In the genomic region with DNA sequence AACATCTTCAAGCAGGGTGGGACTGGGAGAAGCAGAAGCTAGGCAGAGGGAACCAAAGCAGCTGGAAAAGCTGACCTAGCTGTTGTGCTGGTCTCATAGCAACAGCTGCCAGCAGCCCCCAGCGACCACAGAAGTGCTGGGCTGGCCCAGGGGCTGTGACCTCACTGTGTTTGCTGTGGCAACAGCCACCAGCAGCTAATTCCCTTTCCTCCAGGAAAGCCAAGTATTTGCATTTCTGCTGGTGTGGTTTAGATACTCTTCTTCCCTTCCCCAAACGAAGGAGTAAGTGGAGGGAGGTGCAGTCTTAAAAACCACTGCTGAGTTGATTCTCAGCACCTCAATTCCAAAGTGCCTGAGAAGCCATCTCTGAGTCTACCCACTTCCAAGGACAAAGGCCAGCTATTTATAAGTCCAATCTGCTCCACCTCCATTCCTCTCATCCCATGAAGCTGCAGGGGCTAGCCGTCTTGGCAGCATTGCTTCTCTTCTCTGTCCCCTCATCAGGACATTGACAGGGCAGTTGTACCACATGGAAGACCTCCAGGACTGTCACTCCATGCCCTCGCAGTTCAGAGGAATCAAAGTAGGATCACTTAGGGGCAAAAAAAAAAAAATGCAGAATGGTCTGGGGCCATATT, we compare ENCODE assay signal across 8 cellular contexts. TPM values are rescaled to one million over a fixed set of nuclear protein-coding genes. Genes with fewer than 3 reads are reported as not detected.
DNase-seq lines count a peak whose midpoint lies in the region; ATAC-seq and TF ChIP-seq lines count a peak whose summit lies in the region.

No MANE protein-coding gene starts in this region.

- no peaks in the 10 kb centered on the region for H3K27me3 Mint-ChIP-seq in Caco-2 (ENCODE audit: insufficient read depth, unreplicated experiment)
- no peaks in the 10 kb centered on the region for H3K27me3 Mint-ChIP-seq in activated CD8-positive, alpha-beta T cell treated with anti-CD3 and anti-CD28 coated beads for 36 hours

- H4K8ac ChIP-seq in trophoblast cell (ENCODE audit: low read depth, low read length), result no peak overlapping the region

- no peak overlapping the region for H4K91ac ChIP-seq in trophoblast cell (ENCODE audit: low read depth, low read length)

- no peak overlapping the region for H3K14ac ChIP-seq in trophoblast cell (ENCODE audit: low read length)

- H2BK5ac ChIP-seq in trophoblast cell (ENCODE audit: low read depth, low read length, poor library complexity), result no peak overlapping the region

- CTCF ChIA-PET in Caco-2 (lab: Charles Lee), result interaction anchor here (0.6 kb wide), 2 partner anchors 34 to 230 kb away, joined by 3 read pairs; partner anchors contain the start of gene HNRNPUL1
- CTCF ChIA-PET in activated CD8-positive, alpha-beta T cell treated with anti-CD3 and anti-CD28 coated beads for 36 hours (lab: Charles Lee), result interaction anchor here (2.6 kb wide), 1 partner anchor 9 kb away, joined by 18 read pairs; no protein-coding TSS in a partner anchor

- H2BK12ac ChIP-seq in trophoblast cell (ENCODE audit: low read length), result no peak overlapping the region

- H3K9me3 ChIP-seq in Caco-2 (no peaks in the 10 kb centered on the region), trophoblast cell (ENCODE audit: insufficient read depth, low read depth, low read length) (no peaks in the 10 kb centered on the region)

- H3K4ac ChIP-seq in trophoblast cell (ENCODE audit: low read depth, low read length), result no peak overlapping the region

- intact Hi-C loops in Caco-2 (cut with micrococcal nuclease; ENCODE audit: unreplicated experiment), result no loop called here
- intact Hi-C loops in activated CD8-positive, alpha-beta T cell treated with anti-CD3 and anti-CD28 coated beads for 36 hours (cut with micrococcal nuclease), result no loop called here

- no peaks in the 10 kb centered on the region for H3K79me1 ChIP-seq in trophoblast cell (ENCODE audit: low read length)

- no TSS peak for BruUV-seq in Caco-2 (replicated peaks; lab: Mats Ljungman, UMichigan)

- TF ChIP-seq CTCF in Caco-2 (IDR thresholded peaks at IDR 0.05; ENCODE audit: insufficient read depth in 1 of 2, low read depth in 1 of 2, low read length in 1 of 2, severe bottlenecking in 1 of 2, unreplicated experiment in 1 of 2) (no peak), foreskin fibroblast (IDR thresholded peaks at IDR 0.05; ENCODE audit: low read depth, low read length) (no peak)
- no peak for TF ChIP-seq CTCF in activated CD8-positive, alpha-beta T cell treated with anti-CD3 and anti-CD28 coated beads for 36 hours (IDR thresholded peaks at IDR 0.05)

- POLR2A ChIA-PET in Caco-2 (lab: Charles Lee), result interaction anchor here (0.9 kb wide), 1 partner anchor 21 kb away, joined by 3 read pairs; no protein-coding TSS in a partner anchor
- POLR2A ChIA-PET in activated CD8-positive, alpha-beta T cell treated with anti-CD3 and anti-CD28 coated beads for 36 hours (lab: Charles Lee), result interaction anchor here (1.0 to 14.9 kb wide), 4 partner anchors 11 to 52 kb away, joined by 3 to 179 read pairs (median 14); partner anchors contain the start of genes CCDC97 and HNRNPUL1

- no peak overlapping the region for H2AK5ac ChIP-seq in trophoblast cell (ENCODE audit: low read length)

- no CpG with 5 or more reads among the region's 4 CpGs for WGBS in trophoblast cell (ENCODE audit: extremely low coverage, insufficient coverage, insufficient read length)

- no peaks in the 10 kb centered on the region for H3K9me3 Mint-ChIP-seq in Caco-2 (ENCODE audit: unreplicated experiment)
- H3K9me3 Mint-ChIP-seq in activated CD8-positive, alpha-beta T cell treated with anti-CD3 and anti-CD28 coated beads for 36 hours, result no peaks in the 10 kb centered on the region

- H3K27me3 ChIP-seq in Caco-2 (replicated peaks; ENCODE audit: control insufficient read depth, insufficient read depth, low read length) (no peaks in the 10 kb centered on the region), trophoblast cell (ENCODE audit: insufficient read depth, low read length) (no peaks in the 10 kb centered on the region)

- H3K4me1 ChIP-seq in Caco-2, result peaks cover 13% of the 10 kb centered on the region
- H3K4me1 ChIP-seq in trophoblast cell (ENCODE audit: control insufficient read depth in 1 of 2, insufficient read depth in 2 of 2, low read length in 2 of 2), result no peaks in the 10 kb centered on the region

- H3K4me3 ChIP-seq in Caco-2 (ENCODE audit: low read depth, low read length), result no peak overlapping the region
- no peak overlapping the region for H3K4me3 ChIP-seq in foreskin fibroblast (ENCODE audit: low read depth in 1 of 2, low read length in 2 of 2)
- no peak overlapping the region for H3K4me3 ChIP-seq in trophoblast cell (ENCODE audit: low read depth, low read length)

- ATAC-seq in HG02763 (IDR thresholded peaks at IDR 0.05; ENCODE audit: unreplicated experiment) (peak; percentile 22), HG02870 (IDR thresholded peaks at IDR 0.05; ENCODE audit: unreplicated experiment) (no peak), HG02885 (IDR thresholded peaks at IDR 0.05; ENCODE audit: poor library complexity, unreplicated experiment) (no peak)
- ATAC-seq in activated CD8-positive, alpha-beta T cell treated with anti-CD3 and anti-CD28 coated beads for 36 hours, result no peak

- no peak overlapping the region for H3K4me2 ChIP-seq in trophoblast cell (ENCODE audit: low read length)

- H2AFZ ChIP-seq in trophoblast cell (ENCODE audit: insufficient read depth, low read length, poor library complexity), result no peak overlapping the region

- H2BK120ac ChIP-seq in trophoblast cell (ENCODE audit: insufficient read depth, low read length, poor library complexity), result no peak overlapping the region

- H3K27ac ChIP-seq in trophoblast cell (ENCODE audit: low read depth, low read length), result no peak overlapping the region

- H3K79me2 ChIP-seq in trophoblast cell (ENCODE audit: control insufficient read depth, insufficient read depth, low read length, poor library complexity), result no peaks in the 10 kb centered on the region

- peaks cover 99% of the 10 kb centered on the region for H3K36me3 Mint-ChIP-seq in Caco-2 (ENCODE audit: insufficient read depth, unreplicated experiment)
- H3K36me3 Mint-ChIP-seq in activated CD8-positive, alpha-beta T cell treated with anti-CD3 and anti-CD28 coated beads for 36 hours (ENCODE audit: low read depth), result peaks cover 81% of the 10 kb centered on the region

- DNase-seq in Caco-2 (no peak), foreskin fibroblast (peak; percentile 47 to 70), trophoblast cell (peak; percentile 98), kidney glomerular epithelial cell (lab: John Stamatoyannopoulos, UW) (no peak)
- DNase-seq in activated CD8-positive, alpha-beta T cell treated with anti-CD3 and anti-CD28 coated beads for 36 hours, result peak; percentile 33

- no peak overlapping the region for H4K12ac ChIP-seq in trophoblast cell (ENCODE audit: low read depth, low read length)

- H3K36me3 ChIP-seq in Caco-2 (ENCODE audit: control insufficient read depth, insufficient read depth, low read length), result peaks cover 16% of the 10 kb centered on the region
- peaks cover 69 to 92% of the 10 kb centered on the region in 2 experiments for H3K36me3 ChIP-seq in trophoblast cell (ENCODE audit: control insufficient read depth in 1 of 2, insufficient read depth in 2 of 2, low read length in 2 of 2)

- H3K27ac Mint-ChIP-seq in Caco-2 (ENCODE audit: unreplicated experiment), result peak overlapping the region; percentile 39
- peak overlapping the region; percentile 84 for H3K27ac Mint-ChIP-seq in activated CD8-positive, alpha-beta T cell treated with anti-CD3 and anti-CD28 coated beads for 36 hours

- H3K9ac ChIP-seq in trophoblast cell (ENCODE audit: low read length), result no peak overlapping the region

- H3K4me1 Mint-ChIP-seq in Caco-2 (ENCODE audit: low read depth, unreplicated experiment), result peaks cover 6% of the 10 kb centered on the region
- H3K4me1 Mint-ChIP-seq in activated CD8-positive, alpha-beta T cell treated with anti-CD3 and anti-CD28 coated beads for 36 hours (ENCODE audit: low read depth), result peaks cover 74% of the 10 kb centered on the region

- H3K23ac ChIP-seq in trophoblast cell (ENCODE audit: low read length), result no peak overlapping the region

- no peak overlapping the region for H3K18ac ChIP-seq in trophoblast cell (ENCODE audit: low read length)

- H3K4me3 Mint-ChIP-seq in Caco-2 (ENCODE audit: unreplicated experiment), result no peak overlapping the region
- no peak overlapping the region for H3K4me3 Mint-ChIP-seq in activated CD8-positive, alpha-beta T cell treated with anti-CD3 and anti-CD28 coated beads for 36 hours

RNA-seq across cellular contexts. Expression of gene CCDC97, which starts 11.5 kb away (rescaled TPM):
- total RNA-seq in Caco-2 (2022), result 47.1 and 47.8 TPM in 2 replicates
- total RNA-seq in activated CD8-positive, alpha-beta T cell treated with anti-CD3 and anti-CD28 coated beads for 36 hours, result 10 to 100 TPM; 15.9 to 20.4 TPM
- polyA plus RNA-seq in trophoblast cell (2013), result 24.7 and 26.3 TPM in 2 replicates

RNA-seq across cellular contexts. Expression of gene HNRNPUL1, which starts 34.3 kb away (rescaled TPM):
- total RNA-seq in Caco-2 (2022), result 322 and 324 TPM in 2 replicates
- 100 to 1,000 TPM; 257 to 259 TPM for total RNA-seq in activated CD8-positive, alpha-beta T cell treated with anti-CD3 and anti-CD28 coated beads for 36 hours
- 233 and 238 TPM in 2 replicates for polyA plus RNA-seq in trophoblast cell (2013)

RNA-seq across cellular contexts. Expression of gene TGFB1, which starts 55.3 kb away (rescaled TPM):
- total RNA-seq in Caco-2 (2022), result 15.0 and 15.3 TPM in 2 replicates
- total RNA-seq in activated CD8-positive, alpha-beta T cell treated with anti-CD3 and anti-CD28 coated beads for 36 hours, result 100 to 1,000 TPM; 112 to 123 TPM
- polyA plus RNA-seq in trophoblast cell (2013), result 140 and 142 TPM in 2 replicates

Comparison
In these comparisons a context has a peak if more than half of its experiments do, and no peak if none do; other contexts are left out.
1. DNase-seq: peak in activated CD8-positive, alpha-beta T cell treated with anti-CD3 and anti-CD28 coated beads for 36 hours (single experiment), foreskin fibroblast (2 of 2) and trophoblast cell (2 of 2); none in Caco-2 (0 of 2) and kidney glomerular epithelial cell (single experiment).